ENCODE assay signal across 8 cellular contexts in genomic region chr1:36650200-36651065, GRCh38.
DNase-seq lines count a peak whose midpoint lies in the region; ATAC-seq and TF ChIP-seq lines count a peak whose summit lies in the region.

No MANE protein-coding gene starts in this region.

- no peaks in the 10 kb centered on the region for H3K9me3 Mint-ChIP-seq in activated naive CD8-positive, alpha-beta T cell treated with anti-CD3 and anti-CD28 coated beads for 36 hours

- H3K4me3 ChIP-seq in heart left ventricle (no peak overlapping the region), psoas muscle (no peak overlapping the region)

- WGBS in heart left ventricle, 4 donors: 36 to 44% (median 39%) methylated on average over 14 of the region's 14 CpGs
- WGBS in psoas muscle, 3 donors: 33 to 38% (median 34%) methylated on average over 14 of the region's 14 CpGs

- peak; percentile 29 for DNase-seq in DMS114 treated with DMSO at 0.1 percent for 48 hours (lab: John Stamatoyannopoulos, UW; ENCODE audit: unreplicated experiment)
- peak; percentile 20 for DNase-seq in LHCN-M2 (ENCODE audit: low read depth)
- DNase-seq in SK-MEL-5 (ENCODE audit: low read depth, low spot score): peak; percentile 77
- peak; percentile 52 for DNase-seq in activated naive CD8-positive, alpha-beta T cell treated with anti-CD3 and anti-CD28 coated beads for 36 hours
- DNase-seq in heart left ventricle: peak in 4 of 5 donors; percentile 17 to 46 (median 36)
- peak; percentile 55 to 59 for DNase-seq in psoas muscle

- intact Hi-C loops in heart left ventricle (cut with DNase I) (no loop called here), psoas muscle (cut with DNase I) (no loop called here)

- peaks cover 40% of the 10 kb centered on the region for H3K27me3 Mint-ChIP-seq in activated naive CD8-positive, alpha-beta T cell treated with anti-CD3 and anti-CD28 coated beads for 36 hours

- H3K36me3 ChIP-seq in heart left ventricle (no peaks in the 10 kb centered on the region), psoas muscle (ENCODE audit: insufficient read depth in 1 of 2, low read depth in 1 of 2) (no peaks in the 10 kb centered on the region)

- in situ Hi-C loops in SK-MEL-5 (cut with HindIII; ENCODE audit: low pct_unique_long_range_greater_than_20kb, low sequenced_read_pairs): no loop called here

- peaks cover 0 to 6% (median 0%) of the 10 kb centered on the region in 12 donors for H3K4me1 ChIP-seq in heart left ventricle
- no peaks in the 10 kb centered on the region for H3K4me1 ChIP-seq in psoas muscle

- no peak overlapping the region for H3K27ac ChIP-seq in heart left ventricle
- H3K27ac ChIP-seq in psoas muscle: no peak overlapping the region

- no peaks in the 10 kb centered on the region for H3K4me1 Mint-ChIP-seq in activated naive CD8-positive, alpha-beta T cell treated with anti-CD3 and anti-CD28 coated beads for 36 hours

- peak in 3 of 4 donors; percentile 43 to 68 (median 48) for ATAC-seq in heart left ventricle
- peak; percentile 48 to 81 (median 60) for ATAC-seq in psoas muscle
- no peak for ATAC-seq in HG03025 (IDR thresholded peaks at IDR 0.05; ENCODE audit: low FRiP score, unreplicated experiment)
- no peak for ATAC-seq in GM19397 (IDR thresholded peaks at IDR 0.05; ENCODE audit: unreplicated experiment)

- TF ChIP-seq POLR2A in heart left ventricle (IDR thresholded peaks at IDR 0.05): no peak

- H3K9me3 ChIP-seq in heart left ventricle (no peaks in the 10 kb centered on the region), psoas muscle (no peaks in the 10 kb centered on the region)

- H3K4me3 Mint-ChIP-seq in activated naive CD8-positive, alpha-beta T cell treated with anti-CD3 and anti-CD28 coated beads for 36 hours: no peak overlapping the region

- H3K27me3 ChIP-seq in heart left ventricle (peaks cover 0 to 47% (median 20%) of the 10 kb centered on the region in 9 donors), psoas muscle (ENCODE audit: insufficient read depth in 3 of 3, low read length in 2 of 3) (peaks cover 0 to 27% (median under 1%) of the 10 kb centered on the region in 3 donors)

- TF ChIP-seq CTCF in heart left ventricle (IDR thresholded peaks at IDR 0.05): peak; percentile 72 to 89 (median 86)
- TF ChIP-seq CTCF in psoas muscle (IDR thresholded peaks at IDR 0.05): peak; percentile 71

- no peaks in the 10 kb centered on the region for H3K36me3 Mint-ChIP-seq in activated naive CD8-positive, alpha-beta T cell treated with anti-CD3 and anti-CD28 coated beads for 36 hours

- H3K27ac Mint-ChIP-seq in activated naive CD8-positive, alpha-beta T cell treated with anti-CD3 and anti-CD28 coated beads for 36 hours: no peak overlapping the region

Comparison
In these comparisons a context has a peak if more than half of its experiments do, and no peak if none do; other contexts are left out.
1. DNase-seq: peak in every context shown above with its lines; median percentile 77 in SK-MEL-5; 57 in psoas muscle; 52 in activated naive CD8-positive, alpha-beta T cell treated with anti-CD3 and anti-CD28 coated beads for 36 hours; 36 in heart left ventricle; 29 in DMS114 treated with DMSO at 0.1 percent for 48 hours; 20 in LHCN-M2.
2. ATAC-seq: peak in heart left ventricle (3 of 4) and psoas muscle (4 of 4); none in HG03025 (single experiment) and GM19397 (single experiment).